8 cellular contexts compared by ENCODE assay signal in the genomic region with DNA sequence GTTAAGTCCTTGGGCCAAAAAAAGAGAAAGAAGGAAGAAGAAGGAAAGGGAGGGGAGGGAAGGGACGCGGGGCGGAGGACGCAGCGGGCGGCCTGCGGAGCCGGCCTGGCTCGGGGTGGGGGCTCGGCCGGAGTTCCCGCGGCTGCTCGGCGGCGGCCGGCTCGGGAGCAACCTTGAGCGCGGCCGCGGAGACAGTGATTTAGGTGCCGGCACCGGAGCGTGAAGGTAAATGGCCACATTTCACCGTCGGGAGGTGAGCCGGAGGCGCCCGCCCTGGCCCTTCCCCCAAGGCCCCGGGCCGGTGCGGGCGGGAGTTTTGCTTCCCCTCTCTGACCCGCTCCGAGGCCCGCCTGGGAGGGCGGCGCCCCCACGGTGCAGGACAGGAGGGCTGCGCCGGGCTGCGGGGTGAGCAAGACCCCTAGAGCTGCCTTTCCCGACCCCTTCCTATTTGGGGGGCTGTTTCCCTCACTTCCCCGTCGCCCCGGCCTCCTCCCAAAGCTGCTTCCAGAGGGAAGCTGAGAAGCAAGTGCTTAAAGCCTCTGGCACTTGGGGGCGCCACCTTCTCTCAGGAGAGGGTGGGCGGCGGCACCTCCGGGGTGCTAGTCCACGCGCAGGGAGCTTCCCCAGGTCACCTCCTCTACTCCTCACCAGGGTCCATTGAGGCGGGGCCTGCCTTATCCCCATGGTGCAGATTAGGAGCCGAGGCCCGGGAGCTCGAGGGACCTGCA. TPM values are rescaled to one million over a fixed set of nuclear protein-coding genes. Genes with fewer than 3 reads are reported as not detected.
DNase-seq lines count a peak whose midpoint lies in the region; ATAC-seq and FAIRE-seq lines count a peak whose summit lies in the region.

No MANE protein-coding gene starts in this region.

- intact Hi-C loops in activated CD4-positive, alpha-beta T cell treated with anti-CD3 and anti-CD28 coated beads, Interleukin-2, amount 10 ng/mL, durations not matched to agents 24 days and 14 days (cut with micrococcal nuclease) = no loop called here
- intact Hi-C loops in left cardiac atrium (cut with DNase I) = no loop called here
- intact Hi-C loops in sciatic nerve (cut with DNase I) = no loop called here

- no peak for FAIRE-seq in small intestine (lab: Jason Lieb, UNC)

- H3K9me3 Mint-ChIP-seq in activated CD4-positive, alpha-beta T cell treated with anti-CD3 and anti-CD28 coated beads, Interleukin-2, amount 10 ng/mL, durations not matched to agents 24 days and 14 days = no peaks in the 10 kb centered on the region
- H3K9me3 Mint-ChIP-seq in activated CD8-positive, alpha-beta memory T cell treated with anti-CD3 and anti-CD28 coated beads, Interleukin-2, amount 10 ng/mL, durations not matched to agents 7 days and 5 days (ENCODE audit: low read depth) = no peaks in the 10 kb centered on the region
- H3K9me3 Mint-ChIP-seq in T-helper 2 cell treated with Interferon-gamma antibody and Interleukin-4, amounts not matched to agents 5 μg/mL and 100 μg/mL, for 36 hours = no peaks in the 10 kb centered on the region

- DNase-seq in activated CD4-positive, alpha-beta T cell treated with anti-CD3 and anti-CD28 coated beads, Interleukin-2, amount 10 ng/mL, durations not matched to agents 24 days and 14 days = peak; percentile 63
- DNase-seq in activated CD4-positive, alpha-beta T cell treated with anti-CD3 and anti-CD28 coated beads for 1 hour = no peak
- peak; percentile 48 for DNase-seq in activated CD8-positive, alpha-beta memory T cell treated with anti-CD3 and anti-CD28 coated beads, Interleukin-2, amount 10 ng/mL, durations not matched to agents 7 days and 5 days
- DNase-seq in left cardiac atrium (peak; percentile 36), sciatic nerve (ENCODE audit: low spot score) (no peak), small intestine (no peak)
- DNase-seq in T-helper 2 cell treated with Interferon-gamma antibody and Interleukin-4, amounts not matched to agents 5 μg/mL and 100 μg/mL, for 36 hours (ENCODE audit: low spot score) = no peak

- no peak overlapping the region for H3K27ac ChIP-seq in small intestine (ENCODE audit: low read depth in 1 of 2, low read length in 1 of 2)

- peaks cover 3% of the 10 kb centered on the region for H3K4me1 Mint-ChIP-seq in activated CD4-positive, alpha-beta T cell treated with anti-CD3 and anti-CD28 coated beads, Interleukin-2, amount 10 ng/mL, durations not matched to agents 24 days and 14 days
- peaks cover 6% of the 10 kb centered on the region for H3K4me1 Mint-ChIP-seq in activated CD8-positive, alpha-beta memory T cell treated with anti-CD3 and anti-CD28 coated beads, Interleukin-2, amount 10 ng/mL, durations not matched to agents 7 days and 5 days
- peaks cover 1% of the 10 kb centered on the region for H3K4me1 Mint-ChIP-seq in T-helper 2 cell treated with Interferon-gamma antibody and Interleukin-4, amounts not matched to agents 5 μg/mL and 100 μg/mL, for 36 hours (ENCODE audit: low read depth)

- no peaks in the 10 kb centered on the region for H3K9me3 ChIP-seq in small intestine (ENCODE audit: control insufficient read depth, low read depth)

- peaks cover 0 to 5% of the 10 kb centered on the region in 2 donors for H3K4me1 ChIP-seq in small intestine (ENCODE audit: control insufficient read depth in 2 of 2, insufficient read depth in 1 of 2, low read depth in 1 of 2, low read length in 1 of 2)

- CTCF ChIA-PET in activated CD8-positive, alpha-beta memory T cell treated with anti-CD3 and anti-CD28 coated beads, Interleukin-2, amount 10 ng/mL, durations not matched to agents 7 days and 5 days (lab: Charles Lee) = interaction anchor here (0.8 to 1.6 kb wide), 9 partner anchors 8 to 389 kb away, joined by 3 to 5 read pairs (median 3); no protein-coding TSS in a partner anchor

- peak overlapping the region; percentile 66 for H3K4me3 Mint-ChIP-seq in activated CD4-positive, alpha-beta T cell treated with anti-CD3 and anti-CD28 coated beads, Interleukin-2, amount 10 ng/mL, durations not matched to agents 24 days and 14 days
- no peak overlapping the region for H3K4me3 Mint-ChIP-seq in activated CD8-positive, alpha-beta memory T cell treated with anti-CD3 and anti-CD28 coated beads, Interleukin-2, amount 10 ng/mL, durations not matched to agents 7 days and 5 days
- no peak overlapping the region for H3K4me3 Mint-ChIP-seq in T-helper 2 cell treated with Interferon-gamma antibody and Interleukin-4, amounts not matched to agents 5 μg/mL and 100 μg/mL, for 36 hours

- peaks cover 50% of the 10 kb centered on the region for H3K27me3 Mint-ChIP-seq in activated CD4-positive, alpha-beta T cell treated with anti-CD3 and anti-CD28 coated beads, Interleukin-2, amount 10 ng/mL, durations not matched to agents 24 days and 14 days
- peaks cover 30% of the 10 kb centered on the region for H3K27me3 Mint-ChIP-seq in activated CD8-positive, alpha-beta memory T cell treated with anti-CD3 and anti-CD28 coated beads, Interleukin-2, amount 10 ng/mL, durations not matched to agents 7 days and 5 days
- H3K27me3 Mint-ChIP-seq in T-helper 2 cell treated with Interferon-gamma antibody and Interleukin-4, amounts not matched to agents 5 μg/mL and 100 μg/mL, for 36 hours (ENCODE audit: low read depth) = peaks cover 53% of the 10 kb centered on the region

- H3K4me3 ChIP-seq in small intestine (ENCODE audit: low read depth in 1 of 2, low read length in 2 of 2) = peak overlapping the region in 1 of 2 donors; percentile 28

- H3K27me3 ChIP-seq in small intestine (ENCODE audit: control insufficient read depth in 2 of 2, insufficient read depth in 2 of 2, low read length in 2 of 2) = peaks cover 0 to 16% of the 10 kb centered on the region in 2 donors

- no peaks in the 10 kb centered on the region for H3K36me3 ChIP-seq in small intestine (ENCODE audit: control insufficient read depth in 2 of 2, insufficient read depth in 2 of 2, low read length in 2 of 2)

- no peaks in the 10 kb centered on the region for H3K36me3 Mint-ChIP-seq in activated CD4-positive, alpha-beta T cell treated with anti-CD3 and anti-CD28 coated beads, Interleukin-2, amount 10 ng/mL, durations not matched to agents 24 days and 14 days (ENCODE audit: low read depth)
- no peaks in the 10 kb centered on the region for H3K36me3 Mint-ChIP-seq in activated CD8-positive, alpha-beta memory T cell treated with anti-CD3 and anti-CD28 coated beads, Interleukin-2, amount 10 ng/mL, durations not matched to agents 7 days and 5 days
- H3K36me3 Mint-ChIP-seq in T-helper 2 cell treated with Interferon-gamma antibody and Interleukin-4, amounts not matched to agents 5 μg/mL and 100 μg/mL, for 36 hours (ENCODE audit: low read depth) = no peaks in the 10 kb centered on the region

- no peak overlapping the region for H3K27ac Mint-ChIP-seq in activated CD4-positive, alpha-beta T cell treated with anti-CD3 and anti-CD28 coated beads, Interleukin-2, amount 10 ng/mL, durations not matched to agents 24 days and 14 days
- H3K27ac Mint-ChIP-seq in activated CD8-positive, alpha-beta memory T cell treated with anti-CD3 and anti-CD28 coated beads, Interleukin-2, amount 10 ng/mL, durations not matched to agents 7 days and 5 days = no peak overlapping the region
- H3K27ac Mint-ChIP-seq in T-helper 2 cell treated with Interferon-gamma antibody and Interleukin-4, amounts not matched to agents 5 μg/mL and 100 μg/mL, for 36 hours = no peak overlapping the region

- peak; percentile 33 for ATAC-seq in activated CD8-positive, alpha-beta memory T cell treated with anti-CD3 and anti-CD28 coated beads, Interleukin-2, amount 10 ng/mL, durations not matched to agents 7 days and 5 days
- peak; percentile 32 to 54 for ATAC-seq in left cardiac atrium
- ATAC-seq in sciatic nerve = peak; percentile 24
- ATAC-seq in HG02840 (IDR thresholded peaks at IDR 0.05; ENCODE audit: low FRiP score, unreplicated experiment) = no peak

- 5 to 6% (median 5%) methylated on average over 46 to 57 of the region's 57 CpGs for WGBS in small intestine, 3 donors

RNA-seq across cellular contexts. Expression of a gene that starts 56.5 kb away (rescaled TPM):
- 25.1 and 26.8 TPM in 2 replicates for total RNA-seq in activated CD4-positive, alpha-beta T cell treated with anti-CD3 and anti-CD28 coated beads, Interleukin-2, amount 10 ng/mL, durations not matched to agents 24 days and 14 days
- 10 to 100 TPM; 13.6 to 17.0 TPM for total RNA-seq in activated CD8-positive, alpha-beta memory T cell treated with anti-CD3 and anti-CD28 coated beads, Interleukin-2, amount 10 ng/mL, durations not matched to agents 7 days and 5 days
- 1 to 10 TPM; 3.8 to 6.8 TPM for total RNA-seq in left cardiac atrium
- total RNA-seq in sciatic nerve = 5.6 TPM
- 10 to 100 TPM; 15.4 to 20.6 (median 16.8) TPM for polyA plus RNA-seq in small intestine

Comparison
In these comparisons a context has a peak if more than half of its experiments do, and no peak if none do; other contexts are left out.
1. DNase-seq: peak in activated CD4-positive, alpha-beta T cell treated with anti-CD3 and anti-CD28 coated beads, Interleukin-2, amount 10 ng/mL, durations not matched to agents 24 days and 14 days (single experiment), activated CD8-positive, alpha-beta memory T cell treated with anti-CD3 and anti-CD28 coated beads, Interleukin-2, amount 10 ng/mL, durations not matched to agents 7 days and 5 days (single experiment) and left cardiac atrium (single experiment); none in activated CD4-positive, alpha-beta T cell treated with anti-CD3 and anti-CD28 coated beads for 1 hour (single experiment), sciatic nerve (single experiment), T-helper 2 cell treated with Interferon-gamma antibody and Interleukin-4, amounts not matched to agents 5 μg/mL and 100 μg/mL, for 36 hours (single experiment) and small intestine (single experiment).